In genomic region chr12:121678721-121679300, GRCh38 we compare ENCODE assay signal across 17 cellular contexts. TPM values are rescaled to one million over a fixed set of nuclear protein-coding genes. Genes with fewer than 3 reads are reported as not detected.
A peak's percentile ranks its signal among the peaks of the same experiment; 100 is the strongest.
DNase-seq lines count a peak whose midpoint lies in the region; ATAC-seq, FAIRE-seq and TF ChIP-seq lines count a peak whose summit lies in the region.
"Had no signal": no experiment of that assay in that cellular context is flagged by ENCODE, and none has a peak within 500 bp of the region (broad histone marks: within the 10 kb centered on the region; RNA-seq: fewer than 3 reads in every experiment).

No MANE protein-coding gene starts in this region.

- intact Hi-C loops in left ventricle myocardium inferior (cut with micrococcal nuclease) (no loop called here), thyroid gland (cut with DNase I) (loop anchor here (5.0 kb wide), 1 partner anchor 52 kb away; the partner anchor contains the start of gene ORAI1)

- H3K27me3 ChIP-seq in cardiac muscle cell (no peaks in the 10 kb centered on the region), left ventricle myocardium inferior (ENCODE audit: low read depth) (no peaks in the 10 kb centered on the region), thyroid gland (no peaks in the 10 kb centered on the region), foreskin keratinocyte (no peaks in the 10 kb centered on the region)

- ATAC-seq in T-helper 17 cell (no peak), foreskin keratinocyte (no peak), HG02852 (IDR thresholded peaks at IDR 0.05; ENCODE audit: unreplicated experiment) (no peak)
- ATAC-seq: right cardiac atrium, SK-N-SH treated with all-trans-retinoic acid at 6 μM for 48 hours had no signal

- no peaks in the 10 kb centered on the region for H3K4me1 ChIP-seq in cardiac muscle cell (ENCODE audit: low read depth)
- no peaks in the 10 kb centered on the region for H3K4me1 ChIP-seq in left ventricle myocardium inferior
- peaks cover 15 to 17% of the 10 kb centered on the region in 2 donors for H3K4me1 ChIP-seq in thyroid gland
- H3K4me1 ChIP-seq in foreskin keratinocyte: no peaks in the 10 kb centered on the region

- DNase-seq in cardiac muscle cell (ENCODE audit: low read depth in 1 of 2, low spot score in 1 of 2) (peak in 1 of 2 donors; percentile 24), left ventricle myocardium inferior (no peak), T-helper 17 cell (no peak), iris pigment epithelial cell (ENCODE audit: low read depth) (peak; percentile 48), thyroid gland (peak; percentile 60), urothelium cell line (ENCODE audit: low spot score) (no peak), foreskin keratinocyte (no peak)
- DNase-seq: activated T-cell treated with anti-CD3 and anti-CD28 coated beads for 4 hours; amniotic stem cell; cortex of kidney; DMS 273 treated with DMSO at 0.1 percent for 48 hours; NCI-H1417 treated with DMSO at 0.1 percent for 48 hours; right cardiac atrium; stimulated activated CD4-positive, alpha-beta T cell treated with anti-CD3 and anti-CD28 coated beads, Interleukin-4, amount 100 ng/mL, for 24 hours had no signal

- peak overlapping the region; percentile 84 for H3K27ac Mint-ChIP-seq in T-helper 17 cell

- no peak for FAIRE-seq in urothelium cell line (lab: Jason Lieb, UNC)

- no peaks in the 10 kb centered on the region for H3K36me3 Mint-ChIP-seq in T-helper 17 cell (ENCODE audit: low read depth)

- no peak overlapping the region for H3K4me3 Mint-ChIP-seq in T-helper 17 cell
- H3K4me3 Mint-ChIP-seq: neural crest cell had no signal

- peaks cover 4% of the 10 kb centered on the region for H3K4me1 Mint-ChIP-seq in T-helper 17 cell
- H3K4me1 Mint-ChIP-seq: neural crest cell had no signal

- TF ChIP-seq CTCF in cardiac muscle cell (IDR thresholded peaks at IDR 0.05; ENCODE audit: low read depth, low read length) (no peak), left ventricle myocardium inferior (IDR thresholded peaks at IDR 0.05; ENCODE audit: borderline replicate concordance) (no peak), thyroid gland (IDR thresholded peaks at IDR 0.05) (no peak), foreskin keratinocyte (conservative IDR thresholded peaks at IDR 0.05) (no peak)

- no peak for TF ChIP-seq POLR2A in thyroid gland (IDR thresholded peaks at IDR 0.05)

- peak overlapping the region; percentile 6 for H3K27ac ChIP-seq in cardiac muscle cell
- H3K27ac ChIP-seq in left ventricle myocardium inferior (replicated peaks): no peak overlapping the region
- H3K27ac ChIP-seq in thyroid gland: peak overlapping the region; percentile 13 to 78 (median 71)
- no peak overlapping the region for H3K27ac ChIP-seq in foreskin keratinocyte

- H3K9me3 ChIP-seq in cardiac muscle cell (ENCODE audit: low read depth) (no peaks in the 10 kb centered on the region), left ventricle myocardium inferior (replicated peaks) (no peaks in the 10 kb centered on the region), T-helper 17 cell (ENCODE audit: control insufficient read depth, low read length, poor library complexity, severe bottlenecking) (no peaks in the 10 kb centered on the region), thyroid gland (no peaks in the 10 kb centered on the region)

- H3K27me3 Mint-ChIP-seq in T-helper 17 cell: no peaks in the 10 kb centered on the region

- 65 to 70% methylated on average over 7 to 9 of the region's 9 CpGs for WGBS in thyroid gland, 2 donors

- H3K4me3 ChIP-seq in cardiac muscle cell (no peak overlapping the region), left ventricle myocardium inferior (no peak overlapping the region), thyroid gland (replicated peaks in 1 of 3) (no peak overlapping the region)

- H3K36me3 ChIP-seq in cardiac muscle cell: no peaks in the 10 kb centered on the region
- H3K36me3 ChIP-seq in left ventricle myocardium inferior: no peaks in the 10 kb centered on the region
- H3K36me3 ChIP-seq in thyroid gland: no peaks in the 10 kb centered on the region

RNA-seq across cellular contexts. Expression of gene MORN3, which starts 9.4 kb away (rescaled TPM):
- total RNA-seq in cardiac muscle cell (1.1 and 2.0 TPM in 2 replicates), left ventricle myocardium inferior (not detected), T-helper 17 cell (1 to 10 TPM; 8.5 to 9.5 TPM), thyroid gland (1 to 10 TPM in 3 of 4 donors, under 1 TPM in 1; 0.40 to 2.3 (median 1.1) TPM), foreskin keratinocyte (0.37 and 0.39 TPM in 2 replicates)
- polyA plus RNA-seq in cardiac muscle cell (1.6 and 2.8 TPM in 2 replicates), foreskin keratinocyte (0.41 TPM in 2 replicates)

RNA-seq across cellular contexts. Expression of gene TMEM120B, which starts 33.7 kb away (rescaled TPM):
- total RNA-seq in cardiac muscle cell (11.7 and 30.7 TPM in 2 replicates), left ventricle myocardium inferior (9.2 TPM), T-helper 17 cell (1 to 10 TPM; 6.9 to 7.0 TPM), thyroid gland (10 to 100 TPM; 12.5 to 15.4 (median 14.2) TPM), foreskin keratinocyte (9.9 and 10.4 TPM in 2 replicates)
- polyA plus RNA-seq in cardiac muscle cell (19.7 and 23.0 TPM in 2 replicates), foreskin keratinocyte (8.5 and 9.0 TPM in 2 replicates)

RNA-seq across cellular contexts. Expression of gene ORAI1, which starts 52.5 kb away (rescaled TPM):
- total RNA-seq in cardiac muscle cell (36.7 and 41.5 TPM in 2 replicates), left ventricle myocardium inferior (11.4 TPM), T-helper 17 cell (10 to 100 TPM; 51.3 to 52.0 TPM), thyroid gland (10 to 100 TPM; 12.7 to 27.1 (median 17.0) TPM), foreskin keratinocyte (23.4 and 25.2 TPM in 2 replicates)
- polyA plus RNA-seq in cardiac muscle cell (63.4 and 72.2 TPM in 2 replicates), foreskin keratinocyte (45.8 and 46.1 TPM in 2 replicates)

Comparison
In these comparisons a context has a peak if more than half of its experiments do, and no peak if none do; other contexts are left out.
1. H3K27ac ChIP-seq: peak in cardiac muscle cell (single experiment) and thyroid gland (3 of 3); none in left ventricle myocardium inferior (single experiment) and foreskin keratinocyte (single experiment).
2. DNase-seq: peak in iris pigment epithelial cell (single experiment) and thyroid gland (2 of 2); none in left ventricle myocardium inferior (single experiment), T-helper 17 cell (0 of 3), urothelium cell line (single experiment) and foreskin keratinocyte (0 of 2).